33 cellular contexts compared by ENCODE assay signal in the genomic region with DNA sequence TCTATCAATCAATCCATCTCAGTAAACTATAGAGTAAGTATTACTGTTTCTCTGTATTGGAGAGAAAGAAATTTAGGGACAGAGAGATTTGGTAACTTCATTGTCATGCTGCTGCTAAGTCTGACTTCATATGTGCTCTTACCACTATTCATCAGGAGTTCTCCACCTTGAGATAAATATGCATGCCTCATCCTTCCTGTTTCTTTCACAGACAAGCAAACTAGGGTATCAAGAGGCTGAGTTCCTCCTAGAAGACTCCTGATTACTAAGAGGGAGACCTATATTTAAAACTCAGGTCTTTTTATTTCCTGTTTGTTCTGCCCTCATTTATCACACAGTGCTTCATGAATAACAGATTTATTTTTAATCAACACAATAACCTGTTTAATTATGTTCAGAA. TPM values are rescaled to one million over a fixed set of nuclear protein-coding genes. Genes with fewer than 3 reads are reported as not detected.
"Had no signal": no experiment of that assay in that cellular context is flagged by ENCODE, and none has a peak within 500 bp of the region (broad histone marks: within the 10 kb centered on the region; RNA-seq: fewer than 3 reads in every experiment).

No MANE protein-coding gene starts in this region.

- H3K4me1 ChIP-seq: left ventricle myocardium inferior, right atrium auricular region, right lobe of liver, tibial nerve, uterus had no signal

- H3K36me3 ChIP-seq: left ventricle myocardium inferior, ovary, right atrium auricular region, right lobe of liver, tibial nerve, uterus had no signal

- H3K27me3 Mint-ChIP-seq: natural killer cell treated with Interleukin-12 subunit alpha and Interleukin-12 subunit beta and Interleukin-15 and Interleukin-18, amount 100 ng/mL, for 72 hours; progenitor cell of endocrine pancreas; stimulated activated memory B cell treated with anti-CD40 and anti-IgM and Interleukin-4, amounts not matched to agents 10 μg/mL and 1 μg/mL and 100 μg/mL, for 72 hours; stimulated activated naive CD8-positive, alpha-beta T cell treated with anti-CD3 and anti-CD28 coated beads, Interleukin-15, amount 100 ng/mL, for 72 hours; type B pancreatic cell had no signal

- DNase-seq: hippocampal formation; immature natural killer cell; islet precursor cell; left ventricle myocardium inferior; midbrain; mucosa of descending colon; naive thymus-derived CD4-positive, alpha-beta T cell; ovary; right lobe of liver; stimulated activated CD4-positive, alpha-beta T cell treated with anti-CD3 and anti-CD28 coated beads, Interleukin-1b, Interleukin-23, amount 100 ng/mL, for 48 hours; stimulated activated CD4-positive, alpha-beta T cell treated with anti-CD3 and anti-CD28 coated beads, Interleukin-2, amount 100 ng/mL, for 48 hours; stimulated activated CD4-positive, alpha-beta T cell treated with anti-CD3 and anti-CD28 coated beads, Interleukin-4, amount 100 ng/mL, for 4 hours; stimulated activated CD8-positive, alpha-beta memory T cell treated with anti-CD3 and anti-CD28 coated beads, Interleukin-4, amount 100 ng/mL, for 48 hours; stimulated activated naive CD4-positive, alpha-beta T cell treated with Interleukin-2 at 50 U/mL for 16 hours; stimulated activated naive CD8-positive, alpha-beta T cell treated with anti-CD3 and anti-CD28 coated beads, Interleukin-15, amount 100 ng/mL, for 72 hours; uterus had no signal

- H3K9me3 ChIP-seq: mucosa of descending colon, ovary, right atrium auricular region, right lobe of liver, tibial nerve, uterus had no signal

- H3K4me2 ChIP-seq: smooth muscle cell had no signal

- ATAC-seq: mucosa of descending colon; naive thymus-derived CD4-positive, alpha-beta T cell; natural killer cell treated with Interleukin-12 subunit alpha and Interleukin-12 subunit beta and Interleukin-15 and Interleukin-18, amount 100 ng/mL, for 72 hours; right lobe of liver; stimulated activated memory B cell treated with anti-CD40 and anti-IgM and Interleukin-4, amounts not matched to agents 10 μg/mL and 1 μg/mL and 100 μg/mL, for 72 hours; stimulated activated naive CD8-positive, alpha-beta T cell treated with anti-CD3 and anti-CD28 coated beads, Interleukin-15, amount 100 ng/mL, for 72 hours had no signal

- H3K27ac ChIP-seq: left ventricle myocardium inferior, ovary, right atrium auricular region, right lobe of liver, tibial nerve, uterus had no signal

- H3K4me3 Mint-ChIP-seq: immature natural killer cell; naive thymus-derived CD4-positive, alpha-beta T cell; natural killer cell treated with Interleukin-12 subunit alpha and Interleukin-12 subunit beta and Interleukin-15 and Interleukin-18, amount 100 ng/mL, for 72 hours; stimulated activated memory B cell treated with anti-CD40 and anti-IgM and Interleukin-4, amounts not matched to agents 10 μg/mL and 1 μg/mL and 100 μg/mL, for 72 hours; stimulated activated naive CD8-positive, alpha-beta T cell treated with anti-CD3 and anti-CD28 coated beads, Interleukin-15, amount 100 ng/mL, for 72 hours; type B pancreatic cell had no signal

- H3K4me1 Mint-ChIP-seq: immature natural killer cell; naive thymus-derived CD4-positive, alpha-beta T cell; stimulated activated memory B cell treated with anti-CD40 and anti-IgM and Interleukin-4, amounts not matched to agents 10 μg/mL and 1 μg/mL and 100 μg/mL, for 72 hours; stimulated activated naive CD8-positive, alpha-beta T cell treated with anti-CD3 and anti-CD28 coated beads, Interleukin-15, amount 100 ng/mL, for 72 hours had no signal

- H3K36me3 Mint-ChIP-seq: naive thymus-derived CD4-positive, alpha-beta T cell; stimulated activated memory B cell treated with anti-CD40 and anti-IgM and Interleukin-4, amounts not matched to agents 10 μg/mL and 1 μg/mL and 100 μg/mL, for 72 hours; type B pancreatic cell had no signal

- H3K27ac Mint-ChIP-seq: immature natural killer cell; naive thymus-derived CD4-positive, alpha-beta T cell; natural killer cell treated with Interleukin-12 subunit alpha and Interleukin-12 subunit beta and Interleukin-15 and Interleukin-18, amount 100 ng/mL, for 72 hours; progenitor cell of endocrine pancreas; stimulated activated memory B cell treated with anti-CD40 and anti-IgM and Interleukin-4, amounts not matched to agents 10 μg/mL and 1 μg/mL and 100 μg/mL, for 72 hours; stimulated activated naive CD8-positive, alpha-beta T cell treated with anti-CD3 and anti-CD28 coated beads, Interleukin-15, amount 100 ng/mL, for 72 hours; type B pancreatic cell had no signal

- H3K27me3 ChIP-seq: ovary, right atrium auricular region, right lobe of liver, tibial nerve, uterus had no signal

- H3K9me3 Mint-ChIP-seq: type B pancreatic cell had no signal

- H3K4me3 ChIP-seq: left ventricle myocardium inferior, lung, mucosa of descending colon, ovary, right atrium auricular region, right lobe of liver, smooth muscle cell, tibial nerve, uterus had no signal

RNA-seq across cellular contexts. Expression of gene RIT2, which starts 34.1 kb away (rescaled TPM):
- total RNA-seq: kidney epithelial cell; left ventricle myocardium inferior; lower leg skin; lung; mesenteric fat pad; myocyte; naive thymus-derived CD4-positive, alpha-beta T cell; natural killer cell treated with Interleukin-12 subunit alpha and Interleukin-12 subunit beta and Interleukin-15 and Interleukin-18, amount 100 ng/mL, for 72 hours; omental fat pad; ovary; progenitor cell of endocrine pancreas; pulmonary artery endothelial cell; renal cortical epithelial cell; right atrium auricular region; right lobe of liver; skeletal muscle tissue; smooth muscle cell; tibial nerve; ureter; uterus had no signal
- polyA plus RNA-seq: immature natural killer cell; lung; naive thymus-derived CD4-positive, alpha-beta T cell; ovary; smooth muscle cell had no signal
